ENCODE assay signal across 8 cellular contexts in the genomic region with DNA sequence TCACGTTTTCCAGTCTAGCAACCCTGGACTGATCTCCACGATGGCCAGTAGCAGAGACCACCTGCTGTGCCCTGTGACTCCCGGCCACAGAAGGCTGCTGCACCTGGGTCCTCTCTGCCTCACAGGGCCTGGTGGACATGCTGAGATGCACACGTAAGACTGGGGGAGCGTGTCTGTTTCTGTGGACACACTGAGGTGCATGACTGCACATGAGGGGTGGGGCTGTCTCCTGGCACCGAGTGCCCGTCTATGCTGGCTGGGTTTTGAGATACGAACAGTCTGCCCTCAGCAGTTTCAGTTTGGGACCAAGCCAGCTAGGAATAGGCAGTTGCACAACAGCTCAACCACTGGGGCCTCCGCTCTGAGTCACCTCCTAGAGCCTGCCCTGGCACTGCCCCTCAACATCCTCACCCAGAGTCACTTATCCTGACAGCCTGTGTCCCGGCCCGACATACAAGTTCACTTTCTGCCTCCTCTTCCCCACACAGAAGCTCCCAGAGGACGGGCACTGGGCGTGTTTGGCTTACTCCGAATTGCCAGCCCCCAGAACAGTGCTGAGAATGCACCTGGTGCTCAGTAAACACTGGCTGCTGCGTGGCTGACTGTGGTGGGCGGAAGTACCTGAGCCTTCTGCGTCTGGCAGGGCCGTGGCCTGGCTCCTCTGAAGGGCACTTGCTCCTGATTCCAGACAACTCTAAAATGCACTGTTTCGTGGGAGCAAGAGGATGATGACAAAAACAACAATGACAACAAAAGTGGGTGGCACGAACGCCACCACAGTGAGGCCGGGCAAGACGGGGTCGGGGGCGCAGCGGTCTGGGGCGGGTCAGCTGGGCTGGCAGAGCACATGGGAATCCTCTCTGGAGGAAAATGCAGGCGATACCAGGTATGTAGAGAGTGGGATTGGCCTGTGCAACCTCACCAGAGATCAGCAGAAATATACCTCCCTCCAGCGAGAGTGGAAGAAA. TPM values are rescaled to one million over a fixed set of nuclear protein-coding genes. Genes with fewer than 3 reads are reported as not detected.
A peak's percentile ranks its signal among the peaks of the same experiment; 100 is the strongest.
DNase-seq lines count a peak whose midpoint lies in the region; TF ChIP-seq lines count a peak whose summit lies in the region.

No MANE protein-coding gene starts in this region.

- DNase-seq in AG08396 (ENCODE audit: low spot score) = peak; percentile 91
- DNase-seq in LNCaP clone FGC (ENCODE audit: low read depth) = peak; percentile 21
- DNase-seq in amniotic stem cell (lab: John Stamatoyannopoulos, UW) = peak; percentile 59
- peak; percentile 52 for DNase-seq in left kidney (ENCODE audit: low read depth, low spot score)
- no peak for DNase-seq in cerebellum (ENCODE audit: low spot score)
- no peak for DNase-seq in activated naive CD4-positive, alpha-beta T cell treated with anti-CD3 and anti-CD28 coated beads, Interleukin-2, amount 10 ng/mL, durations not matched to agents 7 days and 5 days
- DNase-seq in effector memory CD4-positive, alpha-beta T cell = no peak
- no peak for DNase-seq in NCI-H2227 (lab: John Stamatoyannopoulos, UW; ENCODE audit: unreplicated experiment)

- no peaks in the 10 kb centered on the region for H3K4me1 ChIP-seq in effector memory CD4-positive, alpha-beta T cell (ENCODE audit: control insufficient read depth, insufficient read depth, low read length, poor library complexity, severe bottlenecking)

- no peaks in the 10 kb centered on the region for H3K4me1 Mint-ChIP-seq in activated naive CD4-positive, alpha-beta T cell treated with anti-CD3 and anti-CD28 coated beads, Interleukin-2, amount 10 ng/mL, durations not matched to agents 7 days and 5 days

- H3K9me3 ChIP-seq in effector memory CD4-positive, alpha-beta T cell (ENCODE audit: control insufficient read depth, low read length) = no peaks in the 10 kb centered on the region

- H3K4me3 Mint-ChIP-seq in activated naive CD4-positive, alpha-beta T cell treated with anti-CD3 and anti-CD28 coated beads, Interleukin-2, amount 10 ng/mL, durations not matched to agents 7 days and 5 days = no peak overlapping the region

- H3K4me3 ChIP-seq in LNCaP clone FGC (ENCODE audit: low read depth, low read length) = no peak overlapping the region
- H3K4me3 ChIP-seq in effector memory CD4-positive, alpha-beta T cell (ENCODE audit: insufficient read depth, low read depth, low read length, poor library complexity, severe bottlenecking) = no peak overlapping the region

- CTCF ChIA-PET in activated naive CD4-positive, alpha-beta T cell treated with anti-CD3 and anti-CD28 coated beads, Interleukin-2, amount 10 ng/mL, durations not matched to agents 7 days and 5 days (lab: Charles Lee) = no interaction called here

- H3K36me3 Mint-ChIP-seq in activated naive CD4-positive, alpha-beta T cell treated with anti-CD3 and anti-CD28 coated beads, Interleukin-2, amount 10 ng/mL, durations not matched to agents 7 days and 5 days = no peaks in the 10 kb centered on the region

- H3K27me3 Mint-ChIP-seq in activated naive CD4-positive, alpha-beta T cell treated with anti-CD3 and anti-CD28 coated beads, Interleukin-2, amount 10 ng/mL, durations not matched to agents 7 days and 5 days = peaks cover 31% of the 10 kb centered on the region

- H3K27ac ChIP-seq in effector memory CD4-positive, alpha-beta T cell (ENCODE audit: insufficient read depth, low read length, poor library complexity, severe bottlenecking) = no peak overlapping the region

- H3K36me3 ChIP-seq in effector memory CD4-positive, alpha-beta T cell (ENCODE audit: control insufficient read depth, insufficient read depth, low read length) = no peaks in the 10 kb centered on the region

- no peaks in the 10 kb centered on the region for H3K27me3 ChIP-seq in effector memory CD4-positive, alpha-beta T cell (replicated peaks; ENCODE audit: control insufficient read depth, insufficient read depth, low read length, poor library complexity, severe bottlenecking)

- no peak overlapping the region for H3K27ac Mint-ChIP-seq in activated naive CD4-positive, alpha-beta T cell treated with anti-CD3 and anti-CD28 coated beads, Interleukin-2, amount 10 ng/mL, durations not matched to agents 7 days and 5 days

- H3K9me3 Mint-ChIP-seq in activated naive CD4-positive, alpha-beta T cell treated with anti-CD3 and anti-CD28 coated beads, Interleukin-2, amount 10 ng/mL, durations not matched to agents 7 days and 5 days = no peaks in the 10 kb centered on the region

- TF ChIP-seq CTCF in LNCaP clone FGC (IDR thresholded peaks at IDR 0.05; ENCODE audit: control insufficient read depth, extremely low read depth, insufficient read depth) = no peak

RNA-seq across cellular contexts. Expression of a gene that starts 30.9 kb away (rescaled TPM):
- total RNA-seq in cerebellum = 6.6 TPM

Comparison
In these comparisons a context has a peak if more than half of its experiments do, and no peak if none do; other contexts are left out.
1. DNase-seq: peak in AG08396 (single experiment), LNCaP clone FGC (single experiment), amniotic stem cell (single experiment) and left kidney (single experiment); none in cerebellum (single experiment), activated naive CD4-positive, alpha-beta T cell treated with anti-CD3 and anti-CD28 coated beads, Interleukin-2, amount 10 ng/mL, durations not matched to agents 7 days and 5 days (single experiment), effector memory CD4-positive, alpha-beta T cell (0 of 3) and NCI-H2227 (single experiment).